ENCODE assay signal across 9 cellular contexts in genomic region chr14:20934148-20934762, GRCh38. TPM values are rescaled to one million over a fixed set of nuclear protein-coding genes. Genes with fewer than 3 reads are reported as not detected.
DNase-seq lines count a peak whose midpoint lies in the region; ATAC-seq, FAIRE-seq and TF ChIP-seq lines count a peak whose summit lies in the region.
"Had no signal": no experiment of that assay in that cellular context is flagged by ENCODE, and none has a peak within 500 bp of the region (broad histone marks: within the 10 kb centered on the region; RNA-seq: fewer than 3 reads in every experiment).

No MANE protein-coding gene starts in this region.

- H3K27me3 Mint-ChIP-seq in progenitor cell of endocrine pancreas: peaks cover 23% of the 10 kb centered on the region

- no peaks in the 10 kb centered on the region for H3K4me1 ChIP-seq in SJCRH30
- no peaks in the 10 kb centered on the region for H3K4me1 ChIP-seq in endothelial cell of umbilical vein (ENCODE audit: control insufficient read depth, extremely low read depth, insufficient read depth, low read length)
- H3K4me1 ChIP-seq: Caco-2 had no signal

- no peak overlapping the region for H3K4me2 ChIP-seq in endothelial cell of umbilical vein (ENCODE audit: insufficient read depth, low read length)

- H3K4me1 Mint-ChIP-seq in progenitor cell of endocrine pancreas (ENCODE audit: low read depth): no peaks in the 10 kb centered on the region

- BruUV-seq in endothelial cell of umbilical vein (replicated peaks; lab: Mats Ljungman, UMichigan): no TSS peak

- H3K79me2 ChIP-seq in endothelial cell of umbilical vein (ENCODE audit: control insufficient read depth, insufficient read depth, low read length): no peaks in the 10 kb centered on the region

- no peaks in the 10 kb centered on the region for H3K9me3 ChIP-seq in SJCRH30 (replicated peaks)
- H3K9me3 ChIP-seq in endothelial cell of umbilical vein (replicated peaks; ENCODE audit: control insufficient read depth, insufficient read depth, low read length): no peaks in the 10 kb centered on the region
- H3K9me3 ChIP-seq: Caco-2 had no signal

- dilution Hi-C loops in endothelial cell of umbilical vein (cut with MboI; ENCODE audit: extremely low pct_ligation_motif_present, low sequenced_read_pairs): no loop called here

- H3K27me3 ChIP-seq in SJCRH30 (0 out of 2 replicates have a peak, but pooled peaks cover 1% of the 10 kb centered on the region), endothelial cell of umbilical vein (ENCODE audit: control insufficient read depth in 2 of 2, insufficient read depth in 2 of 2, low read length in 2 of 2) (peaks cover 3 to 5% of the 10 kb centered on the region in 2 experiments)

- no peaks in the 10 kb centered on the region for H3K9me3 Mint-ChIP-seq in progenitor cell of endocrine pancreas (ENCODE audit: low read depth)

- peak; percentile 65 to 75 for TF ChIP-seq CTCF in endothelial cell of umbilical vein (IDR thresholded peaks at IDR 0.05; ENCODE audit: extremely low read depth in 1 of 2, insufficient read depth in 1 of 2, low read depth in 1 of 2, low read length in 2 of 2)
- peak; percentile 71 for TF ChIP-seq CTCF in progenitor cell of endocrine pancreas (IDR thresholded peaks at IDR 0.05; ENCODE audit: unreplicated experiment)

- peak; percentile 47 for DNase-seq in activated CD4-positive, CD25-positive, alpha-beta regulatory T cell treated with anti-CD3 and anti-CD28 coated beads, Interleukin-2, amount 50 U/mL, for 72 hours
- DNase-seq in SJCRH30 (peak; percentile 17 to 34), endothelial cell of umbilical vein (ENCODE audit: low read depth, low spot score) (peak; percentile 5), progenitor cell of endocrine pancreas (ENCODE audit: low spot score, unreplicated experiment) (peak; percentile 47), HTR-8/SVneo (ENCODE audit: insufficient read length, low spot score) (no peak), KG1 (lab: John Stamatoyannopoulos, UW) (no peak)

- CTCF ChIA-PET in endothelial cell of umbilical vein (lab: Charles Lee): interaction anchor here (1.0 to 1.2 kb wide), 4 partner anchors 9 to 80 kb away, joined by 3 to 4 read pairs (median 3); no protein-coding TSS in a partner anchor

- ATAC-seq in activated CD4-positive, CD25-positive, alpha-beta regulatory T cell treated with anti-CD3 and anti-CD28 coated beads, Interleukin-2, amount 50 U/mL, for 24 hours: no peak
- ATAC-seq in GM19397 (IDR thresholded peaks at IDR 0.05; ENCODE audit: unreplicated experiment): no peak

- intact Hi-C loops in endothelial cell of umbilical vein (cut with micrococcal nuclease): loop anchor here (10.0 kb wide), 1 partner anchor 79 kb away; no protein-coding TSS in a partner anchor

- FAIRE-seq in endothelial cell of umbilical vein (lab: Jason Lieb, UNC): no peak
- FAIRE-seq in HTR-8/SVneo (lab: Jason Lieb, UNC): no peak

- no peak overlapping the region for H2AFZ ChIP-seq in endothelial cell of umbilical vein (ENCODE audit: low read depth, low read length)

- no peak for TF ChIP-seq POLR2A in endothelial cell of umbilical vein (IDR thresholded peaks at IDR 0.05; ENCODE audit: low read depth, low read length)

- H3K27ac Mint-ChIP-seq in progenitor cell of endocrine pancreas: no peak overlapping the region

- no peaks in the 10 kb centered on the region for H3K36me3 Mint-ChIP-seq in progenitor cell of endocrine pancreas (ENCODE audit: insufficient read depth)

- H3K9ac ChIP-seq in endothelial cell of umbilical vein (replicated peaks; ENCODE audit: extremely low read depth, insufficient read depth, low read length): no peak overlapping the region

- H3K9me1 ChIP-seq in endothelial cell of umbilical vein (replicated peaks; ENCODE audit: control insufficient read depth, extremely low read depth, insufficient read depth, low read length): no peaks in the 10 kb centered on the region

- no peak overlapping the region for H3K4me3 Mint-ChIP-seq in progenitor cell of endocrine pancreas (ENCODE audit: low read depth)

- no peaks in the 10 kb centered on the region for H4K20me1 ChIP-seq in endothelial cell of umbilical vein (replicated peaks; ENCODE audit: control insufficient read depth, extremely low read depth, insufficient read depth, low read length)

- POLR2A ChIA-PET in endothelial cell of umbilical vein (lab: Charles Lee): no interaction called here

- H3K27ac ChIP-seq in SJCRH30 (no peak overlapping the region), endothelial cell of umbilical vein (ENCODE audit: insufficient read depth, low read depth, low read length) (no peak overlapping the region)

- H3K4me3 ChIP-seq in SJCRH30 (no peak overlapping the region), endothelial cell of umbilical vein (replicated peaks in 1 of 3; ENCODE audit: insufficient read depth in 1 of 3, low read depth in 1 of 3, low read length in 3 of 3) (no peak overlapping the region)

- H3K36me3 ChIP-seq in SJCRH30 (no peaks in the 10 kb centered on the region), endothelial cell of umbilical vein (ENCODE audit: control insufficient read depth in 2 of 2, extremely low read depth in 1 of 2, insufficient read depth in 2 of 2, low read length in 2 of 2) (no peaks in the 10 kb centered on the region)

TF ChIP-seq in endothelial cell of umbilical vein, 7 proteins besides CTCF, POLR2A, EP300 and RAD21:
- no peak for TF ChIP-seq EZH2 (IDR thresholded peaks at IDR 0.05; ENCODE audit: borderline replicate concordance, low read depth, low read length, severe bottlenecking)

RNA-seq across cellular contexts. Expression of gene RNASE2, which starts 21.0 kb away (rescaled TPM):
- not detected in 2 replicates for total RNA-seq in SJCRH30 (2014; rRNA removed; shearing (Covaris generic))
- total RNA-seq in endothelial cell of umbilical vein: not detected in 2 replicates
- not detected in 2 replicates for polyA plus RNA-seq in endothelial cell of umbilical vein
- polyA plus RNA-seq in endothelial cell of umbilical vein (2011; cell fraction: cytosol; rRNA removed): not detected in 2 replicates
- not detected in 2 replicates for polyA plus RNA-seq in endothelial cell of umbilical vein (2011; cell fraction: nucleus; rRNA removed)
- polyA plus RNA-seq in endothelial cell of umbilical vein (2012): not detected in 2 replicates
- polyA minus RNA-seq in endothelial cell of umbilical vein: not detected in 2 replicates
- polyA minus RNA-seq in endothelial cell of umbilical vein (2011; cell fraction: cytosol; rRNA and poly(A)+ RNA removed): not detected
- polyA minus RNA-seq in endothelial cell of umbilical vein (2011; cell fraction: nucleus; rRNA and poly(A)+ RNA removed): not detected in 2 replicates
- not detected in 2 replicates for total RNA-seq in progenitor cell of endocrine pancreas
- total RNA-seq: Caco-2 had no signal

RNA-seq across cellular contexts. Expression of gene RNASE3, which starts 43.1 kb away (rescaled TPM):
- not detected in 2 replicates for total RNA-seq in SJCRH30 (2014; rRNA removed; shearing (Covaris generic))
- not detected in 2 replicates for total RNA-seq in endothelial cell of umbilical vein
- not detected in 2 replicates for polyA plus RNA-seq in endothelial cell of umbilical vein
- polyA plus RNA-seq in endothelial cell of umbilical vein (2011; cell fraction: cytosol; rRNA removed): not detected in 2 replicates
- polyA plus RNA-seq in endothelial cell of umbilical vein (2011; cell fraction: nucleus; rRNA removed): not detected in 2 replicates
- polyA plus RNA-seq in endothelial cell of umbilical vein (2012): not detected in 2 replicates
- not detected in 2 replicates for polyA minus RNA-seq in endothelial cell of umbilical vein
- not detected for polyA minus RNA-seq in endothelial cell of umbilical vein (2011; cell fraction: cytosol; rRNA and poly(A)+ RNA removed)
- not detected in 2 replicates for polyA minus RNA-seq in endothelial cell of umbilical vein (2011; cell fraction: nucleus; rRNA and poly(A)+ RNA removed)
- not detected in 2 replicates for total RNA-seq in progenitor cell of endocrine pancreas
- total RNA-seq: Caco-2 had no signal

RNA-seq across cellular contexts. Expression of gene METTL17, which starts 55.5 kb away (rescaled TPM):
- total RNA-seq in SJCRH30 (2014; rRNA removed; shearing (Covaris generic)): 49.6 and 70.4 TPM in 2 replicates
- total RNA-seq in endothelial cell of umbilical vein: 50.2 and 60.6 TPM in 2 replicates
- 81.5 and 90.6 TPM in 2 replicates for polyA plus RNA-seq in endothelial cell of umbilical vein
- polyA plus RNA-seq in endothelial cell of umbilical vein (2011; cell fraction: cytosol; rRNA removed): 41.3 and 44.6 TPM in 2 replicates
- polyA plus RNA-seq in endothelial cell of umbilical vein (2011; cell fraction: nucleus; rRNA removed): 378 and 434 TPM in 2 replicates
- polyA plus RNA-seq in endothelial cell of umbilical vein (2012): 30.0 and 35.7 TPM in 2 replicates
- polyA minus RNA-seq in endothelial cell of umbilical vein: 32.7 and 37.7 TPM in 2 replicates
- polyA minus RNA-seq in endothelial cell of umbilical vein (2011; cell fraction: cytosol; rRNA and poly(A)+ RNA removed): 30.7 TPM
- 41.1 and 57.8 TPM in 2 replicates for polyA minus RNA-seq in endothelial cell of umbilical vein (2011; cell fraction: nucleus; rRNA and poly(A)+ RNA removed)
- total RNA-seq in progenitor cell of endocrine pancreas: 95.9 and 100 TPM in 2 replicates

Comparison
In these comparisons a context has a peak if more than half of its experiments do, and no peak if none do; other contexts are left out.
1. DNase-seq: peak in activated CD4-positive, CD25-positive, alpha-beta regulatory T cell treated with anti-CD3 and anti-CD28 coated beads, Interleukin-2, amount 50 U/mL, for 72 hours (single experiment), SJCRH30 (2 of 2), endothelial cell of umbilical vein (single experiment) and progenitor cell of endocrine pancreas (single experiment); none in HTR-8/SVneo (single experiment) and KG1 (single experiment).